In genomic region chr9:136657975-136658848, GRCh38 we compare ENCODE assay signal across 17 cellular contexts. TPM values are rescaled to one million over a fixed set of nuclear protein-coding genes. Genes with fewer than 3 reads are reported as not detected.
A peak's percentile ranks its signal among the peaks of the same experiment; 100 is the strongest.
DNase-seq lines count a peak whose midpoint lies in the region; ATAC-seq, FAIRE-seq and TF ChIP-seq lines count a peak whose summit lies in the region.
"Had no signal": no experiment of that assay in that cellular context is flagged by ENCODE, and none has a peak within 500 bp of the region (broad histone marks: within the 10 kb centered on the region; RNA-seq: fewer than 3 reads in every experiment).

No MANE protein-coding gene starts in this region.

- no peaks in the 10 kb centered on the region for H3K9me1 ChIP-seq in endothelial cell of umbilical vein (replicated peaks; ENCODE audit: control insufficient read depth, extremely low read depth, insufficient read depth, low read length)

- FAIRE-seq in endothelial cell of umbilical vein (lab: Jason Lieb, UNC), result no peak
- FAIRE-seq: frontal cortex, keratinocyte had no signal

- no peak overlapping the region for H3K23ac ChIP-seq in mesendoderm (ENCODE audit: low read length)

- no peak overlapping the region for H2AK5ac ChIP-seq in mesendoderm (ENCODE audit: low read length)

- H3K9ac ChIP-seq in endothelial cell of umbilical vein (replicated peaks; ENCODE audit: extremely low read depth, insufficient read depth, low read length) (peak overlapping the region; percentile 49), mesendoderm (ENCODE audit: low read length) (no peak overlapping the region)

- no peak overlapping the region for H2BK5ac ChIP-seq in mesendoderm (ENCODE audit: low read length)

- dilution Hi-C loops in endothelial cell of umbilical vein (cut with MboI; ENCODE audit: extremely low pct_ligation_motif_present, low sequenced_read_pairs), result no loop called here

- H3K56ac ChIP-seq in mesendoderm (ENCODE audit: low read length), result no peak overlapping the region

- no peak overlapping the region for H3K4me3 Mint-ChIP-seq in activated naive CD4-positive, alpha-beta T cell treated with anti-CD3 and anti-CD28 coated beads, Interleukin-2, amount 50 U/mL, for 24 hours
- no peak overlapping the region for H3K4me3 Mint-ChIP-seq in activated naive CD4-positive, alpha-beta T cell treated with anti-CD3 and anti-CD28 coated beads, Interleukin-2, amount 10 ng/mL, durations not matched to agents 7 days and 5 days
- H3K4me3 Mint-ChIP-seq: activated CD4-positive, alpha-beta memory T cell treated with anti-CD3 and anti-CD28 coated beads, Interleukin-2, amount 10 ng/mL, durations not matched to agents 7 days and 5 days; nephron had no signal

- WGBS in mesendoderm (ENCODE audit: extremely low coverage, insufficient coverage, low lambda C conversion rate), result no CpG with 5 or more reads among the region's 31 CpGs
- 51 to 66% methylated on average over 24 to 26 of the region's 31 CpGs for WGBS in thyroid gland, 2 donors

- H3K4me1 ChIP-seq in endothelial cell of umbilical vein (ENCODE audit: control insufficient read depth, extremely low read depth, insufficient read depth, low read length) (peaks cover 75% of the 10 kb centered on the region), mesendoderm (ENCODE audit: control insufficient read depth, low read depth, low read length) (no peaks in the 10 kb centered on the region), thyroid gland (no peaks in the 10 kb centered on the region)

- H3K79me1 ChIP-seq in mesendoderm (ENCODE audit: low read length), result no peaks in the 10 kb centered on the region

- H3K27me3 ChIP-seq in endothelial cell of umbilical vein (ENCODE audit: control insufficient read depth in 2 of 2, insufficient read depth in 2 of 2, low read length in 2 of 2) (no peaks in the 10 kb centered on the region), mesendoderm (ENCODE audit: insufficient read depth, low read length, poor library complexity) (no peaks in the 10 kb centered on the region), thyroid gland (no peaks in the 10 kb centered on the region)

- no peaks in the 10 kb centered on the region for H3K9me3 Mint-ChIP-seq in activated naive CD4-positive, alpha-beta T cell treated with anti-CD3 and anti-CD28 coated beads, Interleukin-2, amount 50 U/mL, for 24 hours
- no peaks in the 10 kb centered on the region for H3K9me3 Mint-ChIP-seq in activated naive CD4-positive, alpha-beta T cell treated with anti-CD3 and anti-CD28 coated beads, Interleukin-2, amount 10 ng/mL, durations not matched to agents 7 days and 5 days
- H3K9me3 Mint-ChIP-seq: activated CD4-positive, alpha-beta memory T cell treated with anti-CD3 and anti-CD28 coated beads, Interleukin-2, amount 10 ng/mL, durations not matched to agents 7 days and 5 days; effector memory CD8-positive, alpha-beta T cell; nephron; stimulated activated naive CD8-positive, alpha-beta T cell treated with anti-CD3 and anti-CD28 coated beads, Interleukin-15, amount 100 ng/mL, for 72 hours had no signal

- intact Hi-C loops in endothelial cell of umbilical vein (cut with micrococcal nuclease), result no loop called here
- intact Hi-C loops in thyroid gland (cut with DNase I), result no loop called here

- H2BK120ac ChIP-seq in mesendoderm (ENCODE audit: low read depth, low read length), result no peak overlapping the region

- H3K79me2 ChIP-seq in endothelial cell of umbilical vein (ENCODE audit: control insufficient read depth, insufficient read depth, low read length) (peaks cover 30% of the 10 kb centered on the region), mesendoderm (ENCODE audit: control insufficient read depth, insufficient read depth, low read length) (no peaks in the 10 kb centered on the region)

- H3K18ac ChIP-seq in mesendoderm (ENCODE audit: low read length), result no peak overlapping the region

- TF ChIP-seq POLR2A in endothelial cell of umbilical vein (IDR thresholded peaks at IDR 0.05; ENCODE audit: low read depth, low read length) (no peak), thyroid gland (IDR thresholded peaks at IDR 0.05) (no peak)

- peak overlapping the region; percentile 26 for H3K4me2 ChIP-seq in endothelial cell of umbilical vein (ENCODE audit: insufficient read depth, low read length)
- no peak overlapping the region for H3K4me2 ChIP-seq in mesendoderm (ENCODE audit: low read length)

- CTCF ChIA-PET in activated naive CD4-positive, alpha-beta T cell treated with anti-CD3 and anti-CD28 coated beads, Interleukin-2, amount 10 ng/mL, durations not matched to agents 7 days and 5 days (lab: Charles Lee), result no interaction called here
- CTCF ChIA-PET in endothelial cell of umbilical vein (lab: Charles Lee), result interaction anchor here (0.7 to 5.0 kb wide), 2 partner anchors 10 to 13 kb away, joined by 3 to 59 read pairs; no protein-coding TSS in a partner anchor

- BruUV-seq in endothelial cell of umbilical vein (replicated peaks; lab: Mats Ljungman, UMichigan), result no TSS peak

- no peak overlapping the region for H4K5ac ChIP-seq in mesendoderm (ENCODE audit: low read length)

- POLR2A ChIA-PET in endothelial cell of umbilical vein (lab: Charles Lee), result interaction anchor here (1.6 kb wide), 1 partner anchor 11 kb away, joined by 3 read pairs; no protein-coding TSS in a partner anchor

- H4K20me1 ChIP-seq in endothelial cell of umbilical vein (replicated peaks; ENCODE audit: control insufficient read depth, extremely low read depth, insufficient read depth, low read length), result no peaks in the 10 kb centered on the region

- peaks cover 2% of the 10 kb centered on the region for H3K36me3 Mint-ChIP-seq in activated naive CD4-positive, alpha-beta T cell treated with anti-CD3 and anti-CD28 coated beads, Interleukin-2, amount 50 U/mL, for 24 hours
- no peaks in the 10 kb centered on the region for H3K36me3 Mint-ChIP-seq in activated naive CD4-positive, alpha-beta T cell treated with anti-CD3 and anti-CD28 coated beads, Interleukin-2, amount 10 ng/mL, durations not matched to agents 7 days and 5 days

- peak overlapping the region; percentile 65 for H3K27ac Mint-ChIP-seq in activated naive CD4-positive, alpha-beta T cell treated with anti-CD3 and anti-CD28 coated beads, Interleukin-2, amount 50 U/mL, for 24 hours
- no peak overlapping the region for H3K27ac Mint-ChIP-seq in activated naive CD4-positive, alpha-beta T cell treated with anti-CD3 and anti-CD28 coated beads, Interleukin-2, amount 10 ng/mL, durations not matched to agents 7 days and 5 days
- H3K27ac Mint-ChIP-seq: activated CD4-positive, alpha-beta memory T cell treated with anti-CD3 and anti-CD28 coated beads, Interleukin-2, amount 10 ng/mL, durations not matched to agents 7 days and 5 days; effector memory CD8-positive, alpha-beta T cell; stimulated activated naive CD8-positive, alpha-beta T cell treated with anti-CD3 and anti-CD28 coated beads, Interleukin-15, amount 100 ng/mL, for 72 hours had no signal

- H3K27me3 Mint-ChIP-seq in activated naive CD4-positive, alpha-beta T cell treated with anti-CD3 and anti-CD28 coated beads, Interleukin-2, amount 50 U/mL, for 24 hours, result peaks cover 21% of the 10 kb centered on the region
- H3K27me3 Mint-ChIP-seq in activated naive CD4-positive, alpha-beta T cell treated with anti-CD3 and anti-CD28 coated beads, Interleukin-2, amount 10 ng/mL, durations not matched to agents 7 days and 5 days, result peaks cover 94% of the 10 kb centered on the region

- ATAC-seq in esophagus mucosa, result no peak
- ATAC-seq: HCT116 had no signal

- no peaks in the 10 kb centered on the region for H3K36me3 ChIP-seq in endothelial cell of umbilical vein (ENCODE audit: control insufficient read depth in 2 of 2, extremely low read depth in 1 of 2, insufficient read depth in 2 of 2, low read length in 2 of 2)
- H3K36me3 ChIP-seq in mesendoderm (ENCODE audit: control insufficient read depth, insufficient read depth, low read length), result no peaks in the 10 kb centered on the region
- H3K36me3 ChIP-seq in thyroid gland, result no peaks in the 10 kb centered on the region

- H2AFZ ChIP-seq in endothelial cell of umbilical vein (ENCODE audit: low read depth, low read length), result no peak overlapping the region

- no peak for DNase-seq in activated naive CD4-positive, alpha-beta T cell treated with anti-CD3 and anti-CD28 coated beads, Interleukin-2, amount 10 ng/mL, durations not matched to agents 7 days and 5 days
- peak; percentile 22 for DNase-seq in endothelial cell of umbilical vein (ENCODE audit: low read depth, low spot score)
- DNase-seq in mesendoderm, result peak; percentile 46
- DNase-seq in thyroid gland, result no peak
- no peak for DNase-seq in AML-193 (lab: John Stamatoyannopoulos, UW)
- no peak for DNase-seq in HUDEP-2 (lab: John Stamatoyannopoulos, UW; ENCODE audit: unreplicated experiment in 76 of 76)
- DNase-seq: activated CD4-positive, alpha-beta memory T cell treated with anti-CD3 and anti-CD28 coated beads, Interleukin-2, amount 10 ng/mL, durations not matched to agents 7 days and 5 days; Calu3; effector memory CD8-positive, alpha-beta T cell; NCI-H2029 treated with DMSO at 0.1 percent for 48 hours; stimulated activated naive CD8-positive, alpha-beta T cell treated with anti-CD3 and anti-CD28 coated beads, Interleukin-15, amount 100 ng/mL, for 72 hours had no signal

- H3K27ac ChIP-seq in endothelial cell of umbilical vein (ENCODE audit: insufficient read depth, low read depth, low read length) (peak overlapping the region; percentile 98), mesendoderm (ENCODE audit: low read depth, low read length) (no peak overlapping the region), thyroid gland (peak overlapping the region; percentile 47 to 74 (median 65))

- H2BK15ac ChIP-seq in mesendoderm (replicated peaks; ENCODE audit: low read depth), result no peak overlapping the region

- H4K8ac ChIP-seq in mesendoderm (ENCODE audit: low read depth, low read length), result no peak overlapping the region

- H3K9me3 ChIP-seq in endothelial cell of umbilical vein (replicated peaks; ENCODE audit: control insufficient read depth, insufficient read depth, low read length), result no peaks in the 10 kb centered on the region
- H3K9me3 ChIP-seq in thyroid gland, result no peaks in the 10 kb centered on the region

- H3K4me3 ChIP-seq in endothelial cell of umbilical vein (replicated peaks in 1 of 3; ENCODE audit: insufficient read depth in 1 of 3, low read depth in 1 of 3, low read length in 3 of 3) (peak overlapping the region in 1 of 3 experiments; percentile 19), mesendoderm (ENCODE audit: low read length) (no peak overlapping the region), thyroid gland (replicated peaks in 1 of 3) (peak overlapping the region in 1 of 3 donors; percentile 17)

- peaks cover 19% of the 10 kb centered on the region for H3K4me1 Mint-ChIP-seq in activated naive CD4-positive, alpha-beta T cell treated with anti-CD3 and anti-CD28 coated beads, Interleukin-2, amount 50 U/mL, for 24 hours
- peaks cover 9% of the 10 kb centered on the region for H3K4me1 Mint-ChIP-seq in activated naive CD4-positive, alpha-beta T cell treated with anti-CD3 and anti-CD28 coated beads, Interleukin-2, amount 10 ng/mL, durations not matched to agents 7 days and 5 days

- no peak for TF ChIP-seq CTCF in endothelial cell of umbilical vein (IDR thresholded peaks at IDR 0.05; ENCODE audit: extremely low read depth in 1 of 2, insufficient read depth in 1 of 2, low read depth in 1 of 2, low read length in 2 of 2)
- TF ChIP-seq CTCF in thyroid gland (IDR thresholded peaks at IDR 0.05), result no peak

- no peak overlapping the region for H3K4ac ChIP-seq in mesendoderm (ENCODE audit: low read depth, low read length)

RNA-seq across cellular contexts. Expression of gene EGFL7, which starts 4.5 kb away (rescaled TPM):
- total RNA-seq in endothelial cell of umbilical vein (1,042 and 1,043 TPM in 2 replicates), thyroid gland (100 to 1,000 TPM in 1 of 4 donors, 10 to 100 TPM in 3; 38.4 to 143 (median 81.6) TPM), esophagus mucosa (13.0 TPM)
- 1,377 and 1,605 TPM in 2 replicates for polyA plus RNA-seq in endothelial cell of umbilical vein
- polyA plus RNA-seq in endothelial cell of umbilical vein (2011; cell fraction: cytosol; rRNA removed), result 566 and 776 TPM in 2 replicates
- 1,080 and 1,467 TPM in 2 replicates for polyA plus RNA-seq in endothelial cell of umbilical vein (2011; cell fraction: nucleus; rRNA removed)
- 359 and 413 TPM in 2 replicates for polyA plus RNA-seq in endothelial cell of umbilical vein (2012)
- polyA minus RNA-seq in endothelial cell of umbilical vein, result 208 and 351 TPM in 2 replicates
- polyA minus RNA-seq in endothelial cell of umbilical vein (2011; cell fraction: cytosol; rRNA and poly(A)+ RNA removed), result 15.5 TPM
- 236 and 523 TPM in 2 replicates for polyA minus RNA-seq in endothelial cell of umbilical vein (2011; cell fraction: nucleus; rRNA and poly(A)+ RNA removed)
- polyA plus RNA-seq in mesendoderm (2013, experiment 1 of 2), result 14.0 TPM
- 13.6 TPM for polyA plus RNA-seq in mesendoderm (2013, experiment 2 of 2)

RNA-seq across cellular contexts. Expression of gene AGPAT2, which starts 29.0 kb away (rescaled TPM):
- total RNA-seq in endothelial cell of umbilical vein (43.0 and 45.5 TPM in 2 replicates), thyroid gland (10 to 100 TPM; 58.6 to 78.7 (median 72.0) TPM), esophagus mucosa (91.7 TPM)
- polyA plus RNA-seq in endothelial cell of umbilical vein, result 55.3 and 72.1 TPM in 2 replicates
- 31.4 and 42.0 TPM in 2 replicates for polyA plus RNA-seq in endothelial cell of umbilical vein (2011; cell fraction: cytosol; rRNA removed)
- 33.3 and 33.9 TPM in 2 replicates for polyA plus RNA-seq in endothelial cell of umbilical vein (2011; cell fraction: nucleus; rRNA removed)
- polyA plus RNA-seq in endothelial cell of umbilical vein (2012), result 26.9 and 34.8 TPM in 2 replicates
- 25.6 and 28.5 TPM in 2 replicates for polyA minus RNA-seq in endothelial cell of umbilical vein
- 92.9 TPM for polyA minus RNA-seq in endothelial cell of umbilical vein (2011; cell fraction: cytosol; rRNA and poly(A)+ RNA removed)
- 9.0 and 14.7 TPM in 2 replicates for polyA minus RNA-seq in endothelial cell of umbilical vein (2011; cell fraction: nucleus; rRNA and poly(A)+ RNA removed)
- 14.1 TPM for polyA plus RNA-seq in mesendoderm (2013, experiment 1 of 2)
- 14.3 TPM for polyA plus RNA-seq in mesendoderm (2013, experiment 2 of 2)

RNA-seq across cellular contexts. Expression of gene DIPK1B, which starts 54.2 kb away (rescaled TPM):
- 242 and 253 TPM in 2 replicates for total RNA-seq in endothelial cell of umbilical vein
- 441 and 642 TPM in 2 replicates for polyA plus RNA-seq in endothelial cell of umbilical vein
- 200 and 310 TPM in 2 replicates for polyA plus RNA-seq in endothelial cell of umbilical vein (2011; cell fraction: cytosol; rRNA removed)
- 230 and 265 TPM in 2 replicates for polyA plus RNA-seq in endothelial cell of umbilical vein (2011; cell fraction: nucleus; rRNA removed)
- polyA plus RNA-seq in endothelial cell of umbilical vein (2012), result 68.8 and 103 TPM in 2 replicates
- 152 and 193 TPM in 2 replicates for polyA minus RNA-seq in endothelial cell of umbilical vein
- not detected for polyA minus RNA-seq in endothelial cell of umbilical vein (2011; cell fraction: cytosol; rRNA and poly(A)+ RNA removed)
- 53.0 and 89.3 TPM in 2 replicates for polyA minus RNA-seq in endothelial cell of umbilical vein (2011; cell fraction: nucleus; rRNA and poly(A)+ RNA removed)
- polyA plus RNA-seq in mesendoderm (2013, experiment 1 of 2), result 17.8 TPM
- polyA plus RNA-seq in mesendoderm (2013, experiment 2 of 2), result 18.1 TPM
- total RNA-seq in thyroid gland, result 10 to 100 TPM; 19.4 to 23.6 (median 22.6) TPM
- 0.76 TPM for total RNA-seq in esophagus mucosa
- polyA plus RNA-seq: keratinocyte had no signal

Comparison
In these comparisons a context has a peak if more than half of its experiments do, and no peak if none do; other contexts are left out.
1. DNase-seq: peak in endothelial cell of umbilical vein (single experiment) and mesendoderm (single experiment); none in activated naive CD4-positive, alpha-beta T cell treated with anti-CD3 and anti-CD28 coated beads, Interleukin-2, amount 10 ng/mL, durations not matched to agents 7 days and 5 days (single experiment), thyroid gland (0 of 2), AML-193 (0 of 2) and HUDEP-2 (0 of 76).
2. RNA of gene DIPK1B, which starts 54.2 kb away (total RNA-seq): 242 to 253 TPM in endothelial cell of umbilical vein and 19.4 to 23.6 TPM in thyroid gland; 0.76 TPM in esophagus mucosa (single experiment); every median in the first group is over 10 times any median in the second.